ENCODE assay signal across 8 cellular contexts in the genomic region with DNA sequence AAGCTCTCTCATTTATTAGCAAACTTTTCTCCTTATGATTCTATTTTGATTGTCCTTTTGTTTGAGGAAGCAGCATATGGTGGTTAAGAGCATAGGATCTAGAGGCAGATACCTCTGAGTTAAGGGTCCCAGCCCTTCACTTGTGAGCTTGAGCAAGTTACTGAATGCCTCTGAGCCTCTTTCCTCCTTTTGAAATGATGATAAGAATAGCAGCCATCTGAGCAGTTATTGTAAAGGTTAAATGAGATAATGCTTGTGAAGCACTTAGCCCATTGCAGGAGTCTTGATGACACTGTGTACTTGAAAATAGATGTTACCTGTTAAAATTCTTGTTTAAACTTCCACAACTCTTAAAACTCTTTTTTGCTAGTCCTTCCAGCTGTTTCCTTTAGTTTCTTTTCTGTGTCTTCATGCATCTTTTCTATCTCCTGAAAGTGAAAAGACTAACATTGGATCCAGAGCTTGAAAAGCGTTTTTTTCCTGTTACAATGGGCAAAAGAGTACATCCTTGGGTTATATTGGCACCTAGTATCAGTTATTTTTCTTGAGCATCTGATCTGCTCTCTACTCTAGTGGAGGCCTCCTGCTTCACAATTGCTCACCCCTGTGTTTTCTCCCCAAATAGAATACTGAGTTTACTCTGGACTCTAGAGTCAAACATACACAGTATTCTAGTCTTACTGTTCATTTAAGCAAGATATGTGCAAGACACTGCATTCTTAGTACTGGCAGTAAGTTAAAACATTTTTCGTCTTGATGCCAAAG. TPM values are rescaled to one million over a fixed set of nuclear protein-coding genes. Genes with fewer than 3 reads are reported as not detected.
A peak's percentile ranks its signal among the peaks of the same experiment; 100 is the strongest.
DNase-seq lines count a peak whose midpoint lies in the region; ATAC-seq and TF ChIP-seq lines count a peak whose summit lies in the region.

No MANE protein-coding gene starts in this region.

- 86% methylated on average over 1 of the region's 2 CpGs for WGBS in mesenchymal stem cell

- H4K8ac ChIP-seq in mesenchymal stem cell (ENCODE audit: low read length) = no peak overlapping the region

- peak overlapping the region; percentile 70 for H3K4me2 ChIP-seq in mesenchymal stem cell (ENCODE audit: low read length, poor library complexity, severe bottlenecking)

- H2BK12ac ChIP-seq in mesenchymal stem cell (ENCODE audit: low read length in 2 of 2) = no peak overlapping the region

- H3K9me3 ChIP-seq in HUES48 (ENCODE audit: control insufficient read depth, insufficient read depth, low read length) = no peaks in the 10 kb centered on the region
- H3K9me3 ChIP-seq in mesenchymal stem cell (ENCODE audit: control insufficient read depth, low read length) = no peaks in the 10 kb centered on the region

- no peak overlapping the region for H2AFZ ChIP-seq in mesenchymal stem cell (ENCODE audit: low read depth, low read length)

- H2AK5ac ChIP-seq in mesenchymal stem cell (ENCODE audit: low read length, severe bottlenecking) = no peak overlapping the region

- H2BK120ac ChIP-seq in mesenchymal stem cell (ENCODE audit: low read depth, low read length) = no peak overlapping the region

- DNase-seq in AG10803 (ENCODE audit: low read depth) (no peak), amniotic epithelial cell (ENCODE audit: low read depth) (peak; percentile 64), mesenchymal stem cell (no peak), NCI-H187 treated with DMSO at 0.1 percent for 48 hours (lab: John Stamatoyannopoulos, UW) (no peak)
- no peak for DNase-seq in stimulated activated naive CD4-positive, alpha-beta T cell (lab: John Stamatoyannopoulos, UW)

- no peak for ATAC-seq in GM21528 (IDR thresholded peaks at IDR 0.05; ENCODE audit: low FRiP score, unreplicated experiment)
- ATAC-seq in GM18511 (IDR thresholded peaks at IDR 0.05; ENCODE audit: unreplicated experiment) = no peak

- peaks cover 2% of the 10 kb centered on the region for H3K79me1 ChIP-seq in mesenchymal stem cell (replicated peaks; ENCODE audit: low read length, poor library complexity, severe bottlenecking)

- H2BK15ac ChIP-seq in mesenchymal stem cell (ENCODE audit: low read depth, poor library complexity, severe bottlenecking) = no peak overlapping the region

- H2BK5ac ChIP-seq in mesenchymal stem cell (ENCODE audit: low read depth, low read length, poor library complexity, severe bottlenecking) = peak overlapping the region; percentile 73

- H3K4ac ChIP-seq in mesenchymal stem cell (ENCODE audit: low read depth in 1 of 2, low read length in 2 of 2) = no peak overlapping the region

- H3K27me3 ChIP-seq in HUES48 (ENCODE audit: control insufficient read depth, insufficient read depth, low read length) (no peaks in the 10 kb centered on the region), mesenchymal stem cell (ENCODE audit: control insufficient read depth in 1 of 2, insufficient read depth in 1 of 2, low read length in 2 of 2) (no peaks in the 10 kb centered on the region)

- H4K91ac ChIP-seq in mesenchymal stem cell (ENCODE audit: low read length) = no peak overlapping the region

- H3K23ac ChIP-seq in mesenchymal stem cell (ENCODE audit: low read length in 2 of 2) = no peak overlapping the region

- no peak for TF ChIP-seq CTCF in AG10803 (conservative IDR thresholded peaks at IDR 0.05; ENCODE audit: low read length)

- H3K18ac ChIP-seq in mesenchymal stem cell (ENCODE audit: low read depth in 1 of 2, low read length in 2 of 2) = no peak overlapping the region

- H3K27ac ChIP-seq in HUES48 (ENCODE audit: low read depth, low read length) = no peak overlapping the region
- H3K27ac ChIP-seq in mesenchymal stem cell (ENCODE audit: low read length, poor library complexity, severe bottlenecking) = peak overlapping the region; percentile 87

- H3K4me1 ChIP-seq in HUES48 (ENCODE audit: control insufficient read depth, insufficient read depth, low read length) = peaks cover 47% of the 10 kb centered on the region
- peaks cover 2% of the 10 kb centered on the region for H3K4me1 ChIP-seq in mesenchymal stem cell (ENCODE audit: control insufficient read depth, insufficient read depth, low read depth, low read length)

- no peak overlapping the region for H3K14ac ChIP-seq in mesenchymal stem cell (ENCODE audit: low read length in 2 of 2)

- H3K4me3 ChIP-seq in AG10803 (ENCODE audit: low read length) = peak overlapping the region; percentile 90
- peak overlapping the region; percentile 100 for H3K4me3 ChIP-seq in HUES48 (ENCODE audit: low read depth, low read length)
- H3K4me3 ChIP-seq in mesenchymal stem cell (ENCODE audit: insufficient read depth in 1 of 2, low read depth in 1 of 2, low read length in 2 of 2) = peak overlapping the region in 1 of 2 experiments; percentile 96

- H3K36me3 ChIP-seq in HUES48 (ENCODE audit: control insufficient read depth, insufficient read depth, low read length) = no peaks in the 10 kb centered on the region; the same call in 1 of the 2 replicates
- peaks cover 0 to 14% of the 10 kb centered on the region in 2 experiments for H3K36me3 ChIP-seq in mesenchymal stem cell (ENCODE audit: control insufficient read depth in 1 of 2, insufficient read depth in 2 of 2, low read depth in 1 of 2, low read length in 2 of 2)

- H3K9ac ChIP-seq in HUES48 (ENCODE audit: low read depth, low read length) = peak overlapping the region; percentile 89; the same call in 1 of the 2 replicates
- peak overlapping the region; percentile 99 for H3K9ac ChIP-seq in mesenchymal stem cell (ENCODE audit: low read length)

RNA-seq across cellular contexts. Expression of a gene that starts 3.1 kb away (rescaled TPM):
- 346 TPM for polyA plus RNA-seq in mesenchymal stem cell (2013, experiment 1 of 2)
- polyA plus RNA-seq in mesenchymal stem cell (2013, experiment 2 of 2) = 339 TPM
